22 cellular contexts compared by ENCODE assay signal in genomic region chr7:131786204-131786603, GRCh38.
"Had no signal": no experiment of that assay in that cellular context is flagged by ENCODE, and none has a peak within 500 bp of the region (broad histone marks: within the 10 kb centered on the region; RNA-seq: fewer than 3 reads in every experiment).

No MANE protein-coding gene starts in this region.

- H3K4me3 ChIP-seq: ascending aorta, cardiac muscle cell, colonic mucosa, dorsolateral prefrontal cortex, left lung, mucosa of descending colon, right lobe of liver, tibial nerve had no signal

- DNase-seq: activated CD4-positive, alpha-beta memory T cell treated with anti-CD3 and anti-CD28 coated beads, Interleukin-2, amount 10 ng/mL, durations not matched to agents 7 days and 5 days; activated CD4-positive, alpha-beta T cell treated with anti-CD3 and anti-CD28 coated beads, Interleukin-2, amount 10 ng/mL, durations not matched to agents 24 days and 14 days; activated CD4-positive, CD25-positive, alpha-beta regulatory T cell treated with anti-CD3 and anti-CD28 coated beads, Interleukin-2, amount 50 U/mL, for 72 hours; activated CD8-positive, alpha-beta memory T cell treated with anti-CD3 and anti-CD28 coated beads, Interleukin-2, amount 50 U/mL, for 48 hours; activated gamma-delta T cell; activated naive CD4-positive, alpha-beta T cell treated with anti-CD3 and anti-CD28 coated beads, Interleukin-2, amount 10 ng/mL, durations not matched to agents 7 days and 5 days; activated naive CD8-positive, alpha-beta T cell treated with anti-CD3 and anti-CD28 coated beads, Interleukin-2, amount 10 ng/mL, durations not matched to agents 7 days and 5 days; activated T-cell treated with anti-CD3 and anti-CD28 coated beads, Interleukin-2, amount 50 U/mL, for 24 hours; cerebellar nuclear complex; colonic mucosa; dorsolateral prefrontal cortex; effector memory CD4-positive, alpha-beta T cell; kidney glomerular epithelial cell; left lung; mucosa of descending colon; right lobe of liver; stimulated activated CD4-positive, alpha-beta T cell treated with anti-CD3 and anti-CD28 coated beads, Interleukin-2, amount 100 ng/mL, for 48 hours; stimulated activated naive CD4-positive, alpha-beta T cell treated with Interleukin-2 at 50 U/mL for 16 hours; WERI-Rb-1 had no signal

- H3K9me3 ChIP-seq: ascending aorta, colonic mucosa, left lung, mucosa of descending colon, right lobe of liver, tibial nerve had no signal

- H3K27ac ChIP-seq: ascending aorta, cardiac muscle cell, colonic mucosa, dorsolateral prefrontal cortex, left lung, right lobe of liver, tibial nerve, WERI-Rb-1 had no signal

- H3K27me3 ChIP-seq: ascending aorta, cardiac muscle cell, colonic mucosa, right lobe of liver, tibial nerve had no signal
